ENCODE assay signal across 10 cellular contexts in the genomic region with DNA sequence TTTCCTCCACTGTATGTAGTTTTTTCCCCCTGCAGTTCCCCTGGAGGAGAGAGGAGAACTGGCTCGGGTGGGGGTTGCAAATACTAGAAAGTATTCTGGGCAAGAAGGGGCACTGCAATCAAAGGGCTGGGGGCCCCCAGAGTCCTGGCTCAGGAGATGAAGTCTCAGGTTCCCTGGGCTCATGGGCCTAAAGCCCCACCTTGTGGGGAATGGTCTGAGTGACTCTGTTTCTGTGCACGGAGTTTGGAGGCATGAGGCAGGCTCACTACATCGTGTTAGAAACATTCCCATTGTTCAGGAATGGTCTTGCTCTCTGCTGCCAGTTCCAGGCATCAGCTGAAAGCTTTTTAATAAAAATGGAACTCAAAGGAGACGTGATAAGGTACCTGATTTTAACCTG.
DNase-seq lines count a peak whose midpoint lies in the region; ATAC-seq, FAIRE-seq and TF ChIP-seq lines count a peak whose summit lies in the region.
"Had no signal": no experiment of that assay in that cellular context is flagged by ENCODE, and none has a peak within 500 bp of the region (broad histone marks: within the 10 kb centered on the region; RNA-seq: fewer than 3 reads in every experiment).

No MANE protein-coding gene starts in this region.

- H3K79me2 ChIP-seq in endothelial cell of umbilical vein (ENCODE audit: control insufficient read depth, insufficient read depth, low read length): no peaks in the 10 kb centered on the region

- no peaks in the 10 kb centered on the region for H3K9me1 ChIP-seq in endothelial cell of umbilical vein (replicated peaks; ENCODE audit: control insufficient read depth, extremely low read depth, insufficient read depth, low read length)

- H3K4me2 ChIP-seq in endothelial cell of umbilical vein (ENCODE audit: insufficient read depth, low read length): no peak overlapping the region

- TF ChIP-seq CTCF in endothelial cell of umbilical vein (IDR thresholded peaks at IDR 0.05; ENCODE audit: extremely low read depth in 1 of 2, insufficient read depth in 1 of 2, low read depth in 1 of 2, low read length in 2 of 2) (peak in 1 of 2 donors; percentile 40), pancreas (IDR thresholded peaks at IDR 0.05) (no peak), HFFc6 (IDR thresholded peaks at IDR 0.05) (no peak)

- no peaks in the 10 kb centered on the region for H3K36me3 ChIP-seq in endothelial cell of umbilical vein (ENCODE audit: control insufficient read depth in 2 of 2, extremely low read depth in 1 of 2, insufficient read depth in 2 of 2, low read length in 2 of 2)
- H3K36me3 ChIP-seq in pancreas: no peaks in the 10 kb centered on the region
- H3K36me3 ChIP-seq: uterus had no signal

- no peaks in the 10 kb centered on the region for H3K36me3 Mint-ChIP-seq in HFFc6 (ENCODE audit: low read depth)

- no TSS peak for BruUV-seq in endothelial cell of umbilical vein (replicated peaks; lab: Mats Ljungman, UMichigan)

- H3K27ac ChIP-seq in endothelial cell of umbilical vein (ENCODE audit: insufficient read depth, low read depth, low read length) (no peak overlapping the region), pancreas (no peak overlapping the region)
- H3K27ac ChIP-seq: uterus had no signal

- peak; percentile 26 for DNase-seq in NCI-H1436 (lab: John Stamatoyannopoulos, UW)
- DNase-seq in NCI-H1436 treated with DMSO at 0.1 percent for 48 hours (lab: John Stamatoyannopoulos, UW): no peak
- peak; percentile 55 for DNase-seq in NCI-H2171 (lab: John Stamatoyannopoulos, UW)
- peak; percentile 15 for DNase-seq in endothelial cell of umbilical vein (ENCODE audit: low read depth, low spot score)
- DNase-seq in pancreas: no peak
- DNase-seq in activated CD4-positive, CD25-positive, alpha-beta regulatory T cell treated with anti-CD3 and anti-CD28 coated beads, Interleukin-2, amount 50 U/mL, for 72 hours: no peak
- no peak for DNase-seq in HFFc6
- DNase-seq: activated B cell treated with CpG ODN at 0.5 μM for 24 hours, uterus had no signal

- no peak for TF ChIP-seq POLR2A in endothelial cell of umbilical vein (IDR thresholded peaks at IDR 0.05; ENCODE audit: low read depth, low read length)

- H3K9me3 ChIP-seq in endothelial cell of umbilical vein (replicated peaks; ENCODE audit: control insufficient read depth, insufficient read depth, low read length): no peaks in the 10 kb centered on the region
- H3K9me3 ChIP-seq in pancreas: no peaks in the 10 kb centered on the region
- H3K9me3 ChIP-seq: uterus had no signal

- H4K20me1 ChIP-seq in endothelial cell of umbilical vein (replicated peaks; ENCODE audit: control insufficient read depth, extremely low read depth, insufficient read depth, low read length): no peaks in the 10 kb centered on the region

- WGBS in pancreas, 2 donors: 21 to 29% methylated on average over 4 of the region's 4 CpGs

- no peak overlapping the region for H2AFZ ChIP-seq in endothelial cell of umbilical vein (ENCODE audit: low read depth, low read length)

- H3K27me3 ChIP-seq in endothelial cell of umbilical vein (ENCODE audit: control insufficient read depth in 2 of 2, insufficient read depth in 2 of 2, low read length in 2 of 2): no peaks in the 10 kb centered on the region
- H3K27me3 ChIP-seq in pancreas: peaks cover 0 to 3% (median 0%) of the 10 kb centered on the region in 4 donors
- H3K27me3 ChIP-seq: uterus had no signal

- intact Hi-C loops in endothelial cell of umbilical vein (cut with micrococcal nuclease) (loop anchor here (1.0 kb wide), 1 partner anchor 214 kb away; no protein-coding TSS in a partner anchor), pancreas (cut with DNase I) (no loop called here)

- no peak overlapping the region for H3K27ac Mint-ChIP-seq in HFFc6
- H3K27ac Mint-ChIP-seq: activated B cell treated with CpG ODN at 0.5 μM for 24 hours had no signal

- H3K9me3 Mint-ChIP-seq in HFFc6: no peaks in the 10 kb centered on the region
- H3K9me3 Mint-ChIP-seq: activated B cell treated with CpG ODN at 0.5 μM for 24 hours had no signal

- no peaks in the 10 kb centered on the region; the same call in 1 of the 2 replicates for H3K27me3 Mint-ChIP-seq in HFFc6 (ENCODE audit: insufficient read depth)
- H3K27me3 Mint-ChIP-seq: activated B cell treated with CpG ODN at 0.5 μM for 24 hours had no signal

- no peak overlapping the region for H3K4me3 ChIP-seq in endothelial cell of umbilical vein (replicated peaks in 1 of 3; ENCODE audit: insufficient read depth in 1 of 3, low read depth in 1 of 3, low read length in 3 of 3)
- no peak overlapping the region for H3K4me3 ChIP-seq in pancreas
- H3K4me3 ChIP-seq: uterus had no signal

- H3K4me1 Mint-ChIP-seq in HFFc6 (ENCODE audit: low read depth): no peaks in the 10 kb centered on the region
- H3K4me1 Mint-ChIP-seq: activated B cell treated with CpG ODN at 0.5 μM for 24 hours had no signal

- CTCF ChIA-PET in endothelial cell of umbilical vein (lab: Charles Lee): interaction anchor here (1.0 to 2.6 kb wide), 6 partner anchors 21 to 234 kb away, joined by 3 to 10 read pairs (median 7); no protein-coding TSS in a partner anchor

- POLR2A ChIA-PET in endothelial cell of umbilical vein (lab: Charles Lee): no interaction called here

- FAIRE-seq in endothelial cell of umbilical vein (lab: Jason Lieb, UNC): peak; percentile 64
- no peak for FAIRE-seq in pancreas (lab: Jason Lieb, UNC)

- H3K9ac ChIP-seq in endothelial cell of umbilical vein (replicated peaks; ENCODE audit: extremely low read depth, insufficient read depth, low read length): no peak overlapping the region

- no peak overlapping the region for H3K4me3 Mint-ChIP-seq in HFFc6
- H3K4me3 Mint-ChIP-seq: activated B cell treated with CpG ODN at 0.5 μM for 24 hours had no signal

- H3K4me1 ChIP-seq in endothelial cell of umbilical vein (ENCODE audit: control insufficient read depth, extremely low read depth, insufficient read depth, low read length) (no peaks in the 10 kb centered on the region), pancreas (no peaks in the 10 kb centered on the region)
- H3K4me1 ChIP-seq: uterus had no signal

- dilution Hi-C loops in endothelial cell of umbilical vein (cut with MboI; ENCODE audit: extremely low pct_ligation_motif_present, low sequenced_read_pairs): no loop called here

- peak; percentile 61 to 87 (median 70) for ATAC-seq in pancreas
- ATAC-seq in esophagus mucosa: no peak

TF ChIP-seq in endothelial cell of umbilical vein, 7 proteins besides CTCF, POLR2A, EP300 and RAD21:
- TF ChIP-seq POLR2AphosphoS5 (IDR thresholded peaks at IDR 0.05; ENCODE audit: insufficient read depth, low read depth, low read length) (no peak), EZH2 (IDR thresholded peaks at IDR 0.05; ENCODE audit: borderline replicate concordance, low read depth, low read length, severe bottlenecking) (no peak), FOS (IDR thresholded peaks at IDR 0.05; ENCODE audit: borderline replicate concordance, insufficient read depth, low read length) (no peak), MYC (IDR thresholded peaks at IDR 0.05; ENCODE audit: low read depth, low read length) (no peak), JUN (IDR thresholded peaks at IDR 0.05; ENCODE audit: borderline replicate concordance, insufficient read depth, insufficient read length, low read depth) (no peak), GATA2 (IDR thresholded peaks at IDR 0.05; ENCODE audit: insufficient read depth, insufficient read length, low read depth, low read length) (no peak)
- TF ChIP-seq, protein P1, sequence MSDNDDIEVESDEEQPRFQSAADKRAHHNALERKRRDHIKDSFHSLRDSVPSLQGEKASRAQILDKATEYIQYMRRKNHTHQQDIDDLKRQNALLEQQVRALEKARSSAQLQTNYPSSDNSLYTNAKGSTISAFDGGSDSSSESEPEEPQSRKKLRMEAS (IDR thresholded peaks at IDR 0.05; ENCODE audit: insufficient read depth, insufficient read length): no peak

Comparison
In these comparisons a context has a peak if more than half of its experiments do, and no peak if none do; other contexts are left out.
1. DNase-seq: peak in NCI-H1436 (single experiment), NCI-H2171 (single experiment) and endothelial cell of umbilical vein (single experiment); none in NCI-H1436 treated with DMSO at 0.1 percent for 48 hours (single experiment), pancreas (0 of 6), activated CD4-positive, CD25-positive, alpha-beta regulatory T cell treated with anti-CD3 and anti-CD28 coated beads, Interleukin-2, amount 50 U/mL, for 72 hours (single experiment) and HFFc6 (single experiment).